Comparison of ENCODE assay signal across 19 cellular contexts in the genomic region with DNA sequence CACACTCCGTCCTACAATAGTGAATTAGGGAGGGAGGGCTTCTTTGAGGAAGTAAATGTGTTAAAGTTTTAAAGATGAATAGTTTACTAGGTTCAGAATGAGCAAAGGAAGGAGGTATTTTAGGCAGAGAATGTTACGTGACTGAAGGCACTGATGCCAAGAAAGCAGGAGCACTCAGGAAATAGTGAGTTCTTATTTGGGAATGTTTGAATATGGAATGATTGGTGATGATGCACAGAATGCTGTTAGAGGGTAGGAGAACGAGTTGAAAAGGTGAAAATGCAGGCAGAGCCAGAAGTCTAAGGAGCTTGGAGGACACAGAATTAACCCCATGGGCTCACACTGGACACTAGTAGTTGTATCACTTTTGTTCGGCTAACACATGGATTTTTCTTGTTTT.
DNase-seq lines count a peak whose midpoint lies in the region; ATAC-seq and TF ChIP-seq lines count a peak whose summit lies in the region.
"Had no signal": no experiment of that assay in that cellular context is flagged by ENCODE, and none has a peak within 500 bp of the region (broad histone marks: within the 10 kb centered on the region; RNA-seq: fewer than 3 reads in every experiment).

No MANE protein-coding gene starts in this region.

- H4K20me1 ChIP-seq in PC-9 (ENCODE audit: insufficient read depth) = no peaks in the 10 kb centered on the region

- no TSS peak for BruUV-seq in PC-9 (replicated peaks; lab: Mats Ljungman, UMichigan)

- ATAC-seq in activated CD8-positive, alpha-beta T cell treated with anti-CD3 and anti-CD28 coated beads, Interleukin-2, amount 10 ng/mL, durations not matched to agents 7 days and 5 days = no peak
- ATAC-seq in right cardiac atrium = no peak
- ATAC-seq: body of pancreas, left ventricle myocardium superior had no signal

- H3K27me3 Mint-ChIP-seq in activated CD8-positive, alpha-beta T cell treated with anti-CD3 and anti-CD28 coated beads, Interleukin-2, amount 10 ng/mL, durations not matched to agents 7 days and 5 days (ENCODE audit: low read depth) = no peaks in the 10 kb centered on the region
- H3K27me3 Mint-ChIP-seq: naive B cell had no signal

- H3K4me2 ChIP-seq in PC-9 = peak overlapping the region; percentile 20; the same call in 1 of the 2 replicates

- no peaks in the 10 kb centered on the region for H3K36me3 Mint-ChIP-seq in activated CD8-positive, alpha-beta T cell treated with anti-CD3 and anti-CD28 coated beads, Interleukin-2, amount 10 ng/mL, durations not matched to agents 7 days and 5 days (ENCODE audit: low read depth)
- H3K36me3 Mint-ChIP-seq: naive B cell had no signal

- H3K4me3 Mint-ChIP-seq in activated CD8-positive, alpha-beta T cell treated with anti-CD3 and anti-CD28 coated beads, Interleukin-2, amount 10 ng/mL, durations not matched to agents 7 days and 5 days = no peak overlapping the region
- H3K4me3 Mint-ChIP-seq: naive B cell had no signal

- H3K9me3 ChIP-seq in PC-9 (ENCODE audit: insufficient read depth, low read depth) (no peaks in the 10 kb centered on the region), right cardiac atrium (ENCODE audit: control insufficient read depth, low read length) (no peaks in the 10 kb centered on the region)
- H3K9me3 ChIP-seq: body of pancreas had no signal

- DNase-seq in EH (ENCODE audit: low read depth) (peak; percentile 89), PC-9 (peak; percentile 4 to 66), epithelial cell of esophagus (ENCODE audit: low read depth) (peak; percentile 49), non-pigmented ciliary epithelial cell (ENCODE audit: low read depth) (peak; percentile 55), NCI-H1436 (lab: John Stamatoyannopoulos, UW) (no peak), right cardiac atrium (no peak), NCI-H187 treated with DMSO at 0.1 percent for 48 hours (lab: John Stamatoyannopoulos, UW) (no peak)
- no peak for DNase-seq in activated CD8-positive, alpha-beta T cell treated with anti-CD3 and anti-CD28 coated beads, Interleukin-2, amount 10 ng/mL, durations not matched to agents 7 days and 5 days
- DNase-seq: activated effector memory CD4-positive, alpha-beta T cell treated with Interleukin-2 at 50 U/mL for 16 hours; body of pancreas; C1 segment of cervical spinal cord; DMS79 treated with DMSO at 0.1 percent for 48 hours; left ventricle myocardium superior; MM.1S; naive B cell; NCI-H2081 treated with DMSO at 0.1 percent for 48 hours; NCI-H526 treated with DMSO at 0.1 percent for 48 hours; OCI-M1; WERI-Rb-1 had no signal

- H3K4me1 ChIP-seq in PC-9 (replicated peaks; ENCODE audit: insufficient read depth) = peaks cover 31% of the 10 kb centered on the region
- H3K4me1 ChIP-seq in right cardiac atrium (ENCODE audit: control insufficient read depth, insufficient read depth, low read length) = no peaks in the 10 kb centered on the region
- H3K4me1 ChIP-seq: body of pancreas had no signal

- peaks cover 6% of the 10 kb centered on the region; the same call in 1 of the 2 replicates for H3K36me3 ChIP-seq in PC-9 (ENCODE audit: low read depth)
- H3K36me3 ChIP-seq: WERI-Rb-1 had no signal

- TF ChIP-seq CTCF in PC-9 (conservative IDR thresholded peaks at IDR 0.05) (no peak), epithelial cell of esophagus (IDR thresholded peaks at IDR 0.05; ENCODE audit: insufficient read depth, low read depth, low read length, missing control alignments) (no peak)

- no peaks in the 10 kb centered on the region for H3K4me1 Mint-ChIP-seq in activated CD8-positive, alpha-beta T cell treated with anti-CD3 and anti-CD28 coated beads, Interleukin-2, amount 10 ng/mL, durations not matched to agents 7 days and 5 days (ENCODE audit: low read depth)
- H3K4me1 Mint-ChIP-seq: naive B cell had no signal

- H2AFZ ChIP-seq in PC-9 = no peak overlapping the region

- H3K27ac ChIP-seq in PC-9 (peak overlapping the region; percentile 54), right cardiac atrium (ENCODE audit: low read length) (no peak overlapping the region)
- H3K27ac ChIP-seq: body of pancreas, WERI-Rb-1 had no signal

- no peaks in the 10 kb centered on the region for H3K9me2 ChIP-seq in PC-9 (ENCODE audit: insufficient read depth)

- 41% methylated on average over 4 of the region's 4 CpGs for WGBS in right cardiac atrium

- H3K79me2 ChIP-seq in PC-9 (ENCODE audit: low read depth) = no peaks in the 10 kb centered on the region

- H3F3A ChIP-seq in PC-9 (ENCODE audit: insufficient read depth, low read depth) = peaks cover 46% of the 10 kb centered on the region; the same call in 1 of the 2 replicates

- H3K27ac Mint-ChIP-seq in activated CD8-positive, alpha-beta T cell treated with anti-CD3 and anti-CD28 coated beads, Interleukin-2, amount 10 ng/mL, durations not matched to agents 7 days and 5 days = no peak overlapping the region

- CTCF ChIA-PET in PC-9 (lab: Charles Lee) = no interaction called here
- CTCF ChIA-PET in activated CD8-positive, alpha-beta T cell treated with anti-CD3 and anti-CD28 coated beads, Interleukin-2, amount 10 ng/mL, durations not matched to agents 7 days and 5 days (lab: Charles Lee) = no interaction called here

- H3K9me3 Mint-ChIP-seq in activated CD8-positive, alpha-beta T cell treated with anti-CD3 and anti-CD28 coated beads, Interleukin-2, amount 10 ng/mL, durations not matched to agents 7 days and 5 days (ENCODE audit: insufficient read depth) = no peaks in the 10 kb centered on the region
- H3K9me3 Mint-ChIP-seq: naive B cell had no signal

- H3K4me3 ChIP-seq in PC-9 (no peak overlapping the region), epithelial cell of esophagus (ENCODE audit: low read length) (no peak overlapping the region), right cardiac atrium (ENCODE audit: low read length) (no peak overlapping the region)
- H3K4me3 ChIP-seq: body of pancreas had no signal

- H3K27me3 ChIP-seq in PC-9 (ENCODE audit: insufficient read depth, low read depth) (no peaks in the 10 kb centered on the region), right cardiac atrium (ENCODE audit: control insufficient read depth, insufficient read depth) (no peaks in the 10 kb centered on the region)
- H3K27me3 ChIP-seq: body of pancreas had no signal

- POLR2A ChIA-PET in PC-9 (lab: Charles Lee; ENCODE audit: unreplicated experiment) = no interaction called here
- POLR2A ChIA-PET in activated CD8-positive, alpha-beta T cell treated with anti-CD3 and anti-CD28 coated beads, Interleukin-2, amount 10 ng/mL, durations not matched to agents 7 days and 5 days (lab: Charles Lee) = no interaction called here

- intact Hi-C loops in PC-9 (cut with micrococcal nuclease; ENCODE audit: unreplicated experiment) (loop anchor here (1.0 to 5.0 kb wide), 4 partner anchors 40 to 105 kb away; a partner anchor contains a TSS), right cardiac atrium (cut with DNase I) (no loop called here)

Comparison
In these comparisons a context has a peak if more than half of its experiments do, and no peak if none do; other contexts are left out.
1. DNase-seq: peak in EH (single experiment), PC-9 (2 of 2), epithelial cell of esophagus (single experiment) and non-pigmented ciliary epithelial cell (single experiment); none in activated CD8-positive, alpha-beta T cell treated with anti-CD3 and anti-CD28 coated beads, Interleukin-2, amount 10 ng/mL, durations not matched to agents 7 days and 5 days (single experiment), NCI-H1436 (single experiment), right cardiac atrium (0 of 3) and NCI-H187 treated with DMSO at 0.1 percent for 48 hours (single experiment).